Comparison of ENCODE assay signal across 17 cellular contexts in the genomic region with DNA sequence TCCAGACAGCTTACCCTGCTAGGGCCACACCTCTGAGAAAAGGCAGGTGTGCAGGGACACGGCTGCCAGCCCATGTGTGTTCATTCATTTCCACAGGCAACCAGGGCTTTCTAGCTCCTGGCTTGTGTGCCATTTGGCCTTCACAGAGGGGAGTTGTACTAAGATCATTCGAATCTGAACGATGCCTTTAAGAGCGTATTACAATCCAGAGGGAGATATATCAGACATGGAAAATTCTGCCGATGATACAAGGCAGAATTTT.
DNase-seq lines count a peak whose midpoint lies in the region; ATAC-seq and TF ChIP-seq lines count a peak whose summit lies in the region.
"Had no signal": no experiment of that assay in that cellular context is flagged by ENCODE, and none has a peak within 500 bp of the region (broad histone marks: within the 10 kb centered on the region; RNA-seq: fewer than 3 reads in every experiment).

No MANE protein-coding gene starts in this region.

- H3K4me1 Mint-ChIP-seq in GM23338 = peaks cover 30% of the 10 kb centered on the region
- H3K4me1 Mint-ChIP-seq in stimulated activated effector memory CD8-positive, alpha-beta T cell treated with anti-CD3 and anti-CD28 coated beads, Interleukin-12 subunit alpha, Interleukin-12 subunit beta, amount 100 ng/mL, for 72 hours = no peaks in the 10 kb centered on the region
- H3K4me1 Mint-ChIP-seq in activated T-helper 2 cell treated with anti-CD3 and anti-CD28 coated beads, Interferon-gamma antibody, Interleukin-2, Interleukin-4, amounts not matched to agents 10 μg/mL and 5 μg/mL and 100 μg/mL, durations not matched to agents 14 hours and 24 hours and 36 hours (ENCODE audit: low read depth) = no peaks in the 10 kb centered on the region
- H3K4me1 Mint-ChIP-seq: activated naive CD4-positive, alpha-beta T cell treated with anti-CD3 and anti-CD28 coated beads, Interleukin-2, amount 50 U/mL, for 24 hours; CD8-positive, alpha-beta memory T cell; stimulated activated memory B cell treated with anti-CD40 and anti-IgM and Interleukin-4, amounts not matched to agents 10 μg/mL and 1 μg/mL and 100 μg/mL, for 72 hours had no signal

- H3K9me2 ChIP-seq in GM23338 (ENCODE audit: insufficient read depth) = no peaks in the 10 kb centered on the region

- H3K27ac ChIP-seq in GM23338 (ENCODE audit: low read depth) = no peak overlapping the region
- no peak overlapping the region for H3K27ac ChIP-seq in RWPE2 (ENCODE audit: poor library complexity, severe bottlenecking)
- H3K27ac ChIP-seq: left lung had no signal

- H3K4me3 ChIP-seq in GM23338 = no peak overlapping the region
- H3K4me3 ChIP-seq in RWPE2 (ENCODE audit: severe bottlenecking) = no peak overlapping the region
- H3K4me3 ChIP-seq: left lung had no signal

- no peaks in the 10 kb centered on the region for H4K20me1 ChIP-seq in GM23338 (replicated peaks; ENCODE audit: insufficient read depth)

- no peaks in the 10 kb centered on the region for H3K79me2 ChIP-seq in GM23338 (replicated peaks; ENCODE audit: insufficient read depth)

- H3K4me3 Mint-ChIP-seq in GM23338 = no peak overlapping the region
- H3K4me3 Mint-ChIP-seq in stimulated activated effector memory CD8-positive, alpha-beta T cell treated with anti-CD3 and anti-CD28 coated beads, Interleukin-12 subunit alpha, Interleukin-12 subunit beta, amount 100 ng/mL, for 72 hours = no peak overlapping the region
- no peak overlapping the region for H3K4me3 Mint-ChIP-seq in activated T-helper 2 cell treated with anti-CD3 and anti-CD28 coated beads, Interferon-gamma antibody, Interleukin-2, Interleukin-4, amounts not matched to agents 10 μg/mL and 5 μg/mL and 100 μg/mL, durations not matched to agents 14 hours and 24 hours and 36 hours (ENCODE audit: low read depth)
- H3K4me3 Mint-ChIP-seq: activated CD8-positive, alpha-beta T cell treated with anti-CD3 and anti-CD28 coated beads for 36 hours; activated naive CD4-positive, alpha-beta T cell treated with anti-CD3 and anti-CD28 coated beads, Interleukin-2, amount 50 U/mL, for 24 hours; CD8-positive, alpha-beta memory T cell; effector memory CD8-positive, alpha-beta T cell; stimulated activated memory B cell treated with anti-CD40 and anti-IgM and Interleukin-4, amounts not matched to agents 10 μg/mL and 1 μg/mL and 100 μg/mL, for 72 hours had no signal

- intact Hi-C loops in activated T-helper 2 cell treated with anti-CD3 and anti-CD28 coated beads, Interferon-gamma antibody, Interleukin-2, Interleukin-4, amounts not matched to agents 10 μg/mL and 5 μg/mL and 100 μg/mL, durations not matched to agents 14 hours and 24 hours and 36 hours (cut with micrococcal nuclease) = no loop called here

- ATAC-seq in GM23338 = no peak
- no peak for ATAC-seq in RWPE2 (ENCODE audit: low read depth)
- ATAC-seq in stimulated activated effector memory CD8-positive, alpha-beta T cell treated with anti-CD3 and anti-CD28 coated beads, Interleukin-12 subunit alpha, Interleukin-12 subunit beta, amount 100 ng/mL, for 72 hours = peak; percentile 12
- no peak for ATAC-seq in HG02970 (IDR thresholded peaks at IDR 0.05; ENCODE audit: low FRiP score, unreplicated experiment)
- ATAC-seq: activated CD8-positive, alpha-beta T cell treated with anti-CD3 and anti-CD28 coated beads for 36 hours; effector memory CD8-positive, alpha-beta T cell; left lung; stimulated activated memory B cell treated with anti-CD40 and anti-IgM and Interleukin-4, amounts not matched to agents 10 μg/mL and 1 μg/mL and 100 μg/mL, for 72 hours had no signal

- no peaks in the 10 kb centered on the region for H3F3A ChIP-seq in GM23338 (replicated peaks; ENCODE audit: low read depth)

- H3K9me3 Mint-ChIP-seq in GM23338 = no peaks in the 10 kb centered on the region
- H3K9me3 Mint-ChIP-seq in stimulated activated effector memory CD8-positive, alpha-beta T cell treated with anti-CD3 and anti-CD28 coated beads, Interleukin-12 subunit alpha, Interleukin-12 subunit beta, amount 100 ng/mL, for 72 hours = no peaks in the 10 kb centered on the region
- H3K9me3 Mint-ChIP-seq in activated T-helper 2 cell treated with anti-CD3 and anti-CD28 coated beads, Interferon-gamma antibody, Interleukin-2, Interleukin-4, amounts not matched to agents 10 μg/mL and 5 μg/mL and 100 μg/mL, durations not matched to agents 14 hours and 24 hours and 36 hours = no peaks in the 10 kb centered on the region
- H3K9me3 Mint-ChIP-seq: activated CD8-positive, alpha-beta T cell treated with anti-CD3 and anti-CD28 coated beads for 36 hours; activated naive CD4-positive, alpha-beta T cell treated with anti-CD3 and anti-CD28 coated beads, Interleukin-2, amount 50 U/mL, for 24 hours; CD8-positive, alpha-beta memory T cell; effector memory CD8-positive, alpha-beta T cell; stimulated activated memory B cell treated with anti-CD40 and anti-IgM and Interleukin-4, amounts not matched to agents 10 μg/mL and 1 μg/mL and 100 μg/mL, for 72 hours had no signal

- H3K4me1 ChIP-seq in GM23338 (ENCODE audit: insufficient read depth) (peaks cover 12% of the 10 kb centered on the region), RWPE2 (ENCODE audit: insufficient read depth, poor library complexity, severe bottlenecking) (no peaks in the 10 kb centered on the region)
- H3K4me1 ChIP-seq: left lung had no signal

- DNase-seq in GM23338 (ENCODE audit: low spot score) (no peak), NCI-H2029 treated with DMSO at 0.1 percent for 48 hours (lab: John Stamatoyannopoulos, UW) (peak; percentile 66), RWPE2 (ENCODE audit: low spot score) (peak; percentile 12), HuH-7.5 (ENCODE audit: low spot score) (no peak)
- no peak for DNase-seq in stimulated activated effector memory CD8-positive, alpha-beta T cell treated with anti-CD3 and anti-CD28 coated beads, Interleukin-12 subunit alpha, Interleukin-12 subunit beta, amount 100 ng/mL, for 72 hours (ENCODE audit: low spot score in 2 of 2)
- DNase-seq in activated T-helper 2 cell treated with anti-CD3 and anti-CD28 coated beads, Interferon-gamma antibody, Interleukin-2, Interleukin-4, amounts not matched to agents 10 μg/mL and 5 μg/mL and 100 μg/mL, durations not matched to agents 14 hours and 24 hours and 36 hours (ENCODE audit: low spot score) = no peak
- DNase-seq: activated CD8-positive, alpha-beta T cell treated with anti-CD3 and anti-CD28 coated beads for 36 hours; CD8-positive, alpha-beta memory T cell; effector memory CD8-positive, alpha-beta T cell; glutamatergic neuron; KBM-7; NCI-H524 treated with DMSO at 0.1 percent for 48 hours; nucleus accumbens had no signal

- H3K36me3 ChIP-seq in GM23338 (ENCODE audit: insufficient read depth) (no peaks in the 10 kb centered on the region), RWPE2 (ENCODE audit: low read depth) (no peaks in the 10 kb centered on the region)
- H3K36me3 ChIP-seq: left lung had no signal

- H3K9me3 ChIP-seq in RWPE2 (ENCODE audit: severe bottlenecking) = no peaks in the 10 kb centered on the region
- H3K9me3 ChIP-seq: left lung had no signal

- H3K27ac Mint-ChIP-seq in GM23338 = no peak overlapping the region
- no peak overlapping the region for H3K27ac Mint-ChIP-seq in stimulated activated effector memory CD8-positive, alpha-beta T cell treated with anti-CD3 and anti-CD28 coated beads, Interleukin-12 subunit alpha, Interleukin-12 subunit beta, amount 100 ng/mL, for 72 hours
- H3K27ac Mint-ChIP-seq in activated T-helper 2 cell treated with anti-CD3 and anti-CD28 coated beads, Interferon-gamma antibody, Interleukin-2, Interleukin-4, amounts not matched to agents 10 μg/mL and 5 μg/mL and 100 μg/mL, durations not matched to agents 14 hours and 24 hours and 36 hours = no peak overlapping the region
- H3K27ac Mint-ChIP-seq: activated CD8-positive, alpha-beta T cell treated with anti-CD3 and anti-CD28 coated beads for 36 hours; activated naive CD4-positive, alpha-beta T cell treated with anti-CD3 and anti-CD28 coated beads, Interleukin-2, amount 50 U/mL, for 24 hours; effector memory CD8-positive, alpha-beta T cell; stimulated activated memory B cell treated with anti-CD40 and anti-IgM and Interleukin-4, amounts not matched to agents 10 μg/mL and 1 μg/mL and 100 μg/mL, for 72 hours had no signal

- H3K27me3 ChIP-seq in GM23338 (ENCODE audit: insufficient read depth) = no peaks in the 10 kb centered on the region
- no peaks in the 10 kb centered on the region for H3K27me3 ChIP-seq in RWPE2 (ENCODE audit: insufficient read depth, poor library complexity, severe bottlenecking)

- TF ChIP-seq CTCF in GM23338 (conservative IDR thresholded peaks at IDR 0.05; ENCODE audit: low read depth in 2 of 2) (no peak), RWPE2 (IDR thresholded peaks at IDR 0.05; ENCODE audit: poor library complexity, severe bottlenecking) (no peak)

- H3K27me3 Mint-ChIP-seq in GM23338 (ENCODE audit: insufficient read depth, low read depth, poor library complexity) = peaks cover 6% of the 10 kb centered on the region
- peaks cover 17% of the 10 kb centered on the region for H3K27me3 Mint-ChIP-seq in activated T-helper 2 cell treated with anti-CD3 and anti-CD28 coated beads, Interferon-gamma antibody, Interleukin-2, Interleukin-4, amounts not matched to agents 10 μg/mL and 5 μg/mL and 100 μg/mL, durations not matched to agents 14 hours and 24 hours and 36 hours (ENCODE audit: low read depth)
- H3K27me3 Mint-ChIP-seq: activated CD8-positive, alpha-beta T cell treated with anti-CD3 and anti-CD28 coated beads for 36 hours; activated naive CD4-positive, alpha-beta T cell treated with anti-CD3 and anti-CD28 coated beads, Interleukin-2, amount 50 U/mL, for 24 hours had no signal

- no peak overlapping the region for H3K4me2 ChIP-seq in GM23338

- H3K36me3 Mint-ChIP-seq in GM23338 (ENCODE audit: low read depth) = no peaks in the 10 kb centered on the region
- H3K36me3 Mint-ChIP-seq in stimulated activated effector memory CD8-positive, alpha-beta T cell treated with anti-CD3 and anti-CD28 coated beads, Interleukin-12 subunit alpha, Interleukin-12 subunit beta, amount 100 ng/mL, for 72 hours = no peaks in the 10 kb centered on the region
- H3K36me3 Mint-ChIP-seq in activated T-helper 2 cell treated with anti-CD3 and anti-CD28 coated beads, Interferon-gamma antibody, Interleukin-2, Interleukin-4, amounts not matched to agents 10 μg/mL and 5 μg/mL and 100 μg/mL, durations not matched to agents 14 hours and 24 hours and 36 hours (ENCODE audit: low read depth) = no peaks in the 10 kb centered on the region
- H3K36me3 Mint-ChIP-seq: activated naive CD4-positive, alpha-beta T cell treated with anti-CD3 and anti-CD28 coated beads, Interleukin-2, amount 50 U/mL, for 24 hours; CD8-positive, alpha-beta memory T cell; stimulated activated memory B cell treated with anti-CD40 and anti-IgM and Interleukin-4, amounts not matched to agents 10 μg/mL and 1 μg/mL and 100 μg/mL, for 72 hours had no signal

- 0 out of 2 replicates have a peak overlapping the region, but pooled peaks have one; percentile 18 for H2AFZ ChIP-seq in GM23338

TF ChIP-seq in GM23338, 12 proteins besides CTCF, POLR2A, EP300 and RAD21 (continues in another document):
- TF ChIP-seq EZH2phosphoT487 (IDR thresholded peaks at IDR 0.05; ENCODE audit: unreplicated experiment) = no peak

Comparison
In these comparisons a context has a peak if more than half of its experiments do, and no peak if none do; other contexts are left out.
1. DNase-seq: peak in NCI-H2029 treated with DMSO at 0.1 percent for 48 hours (single experiment) and RWPE2 (single experiment); none in GM23338 (single experiment), stimulated activated effector memory CD8-positive, alpha-beta T cell treated with anti-CD3 and anti-CD28 coated beads, Interleukin-12 subunit alpha, Interleukin-12 subunit beta, amount 100 ng/mL, for 72 hours (0 of 2), activated T-helper 2 cell treated with anti-CD3 and anti-CD28 coated beads, Interferon-gamma antibody, Interleukin-2, Interleukin-4, amounts not matched to agents 10 μg/mL and 5 μg/mL and 100 μg/mL, durations not matched to agents 14 hours and 24 hours and 36 hours (single experiment) and HuH-7.5 (single experiment).